Comparison of ENCODE assay signal across 16 cellular contexts in genomic region chr20:32511358-32512046, GRCh38.
DNase-seq lines count a peak whose midpoint lies in the region; ATAC-seq, FAIRE-seq and TF ChIP-seq lines count a peak whose summit lies in the region.
"Had no signal": no experiment of that assay in that cellular context is flagged by ENCODE, and none has a peak within 500 bp of the region (broad histone marks: within the 10 kb centered on the region; RNA-seq: fewer than 3 reads in every experiment).

No MANE protein-coding gene starts in this region.

- H3K27ac ChIP-seq in lower lobe of right lung: peak overlapping the region; percentile 31
- peak overlapping the region in 3 of 4 donors; percentile 49 to 62 (median 50) for H3K27ac ChIP-seq in upper lobe of left lung
- H3K27ac ChIP-seq: uterus had no signal

- no peak for FAIRE-seq in GM12891 (lab: Jason Lieb, UNC)
- FAIRE-seq: GM12892, GM19239 had no signal

- no peaks in the 10 kb centered on the region for H3K27me3 Mint-ChIP-seq in activated naive CD4-positive, alpha-beta T cell treated with anti-CD3 and anti-CD28 coated beads for 36 hours (ENCODE audit: low read depth)
- no peaks in the 10 kb centered on the region for H3K27me3 Mint-ChIP-seq in activated T-helper 2 cell treated with anti-CD3 and anti-CD28 coated beads, Interferon-gamma antibody, Interleukin-2, Interleukin-4, amounts not matched to agents 10 μg/mL and 5 μg/mL and 100 μg/mL, durations not matched to agents 14 hours and 24 hours and 36 hours (ENCODE audit: low read depth)

- WGBS in upper lobe of left lung, 2 donors: 62 to 70% methylated on average over 12 of the region's 12 CpGs

- TF ChIP-seq CTCF in lower lobe of right lung (IDR thresholded peaks at IDR 0.05) (no peak), upper lobe of left lung (IDR thresholded peaks at IDR 0.05) (no peak)

- H3K36me3 Mint-ChIP-seq in activated naive CD4-positive, alpha-beta T cell treated with anti-CD3 and anti-CD28 coated beads for 36 hours (ENCODE audit: low read depth): peaks cover 5% of the 10 kb centered on the region
- peaks cover 21% of the 10 kb centered on the region for H3K36me3 Mint-ChIP-seq in activated T-helper 2 cell treated with anti-CD3 and anti-CD28 coated beads, Interferon-gamma antibody, Interleukin-2, Interleukin-4, amounts not matched to agents 10 μg/mL and 5 μg/mL and 100 μg/mL, durations not matched to agents 14 hours and 24 hours and 36 hours (ENCODE audit: low read depth)

- H3K4me1 Mint-ChIP-seq in activated naive CD4-positive, alpha-beta T cell treated with anti-CD3 and anti-CD28 coated beads for 36 hours (ENCODE audit: low read depth): peaks cover 94% of the 10 kb centered on the region
- peaks cover 38% of the 10 kb centered on the region for H3K4me1 Mint-ChIP-seq in activated T-helper 2 cell treated with anti-CD3 and anti-CD28 coated beads, Interferon-gamma antibody, Interleukin-2, Interleukin-4, amounts not matched to agents 10 μg/mL and 5 μg/mL and 100 μg/mL, durations not matched to agents 14 hours and 24 hours and 36 hours (ENCODE audit: low read depth)

- no peaks in the 10 kb centered on the region for H3K9me3 Mint-ChIP-seq in activated naive CD4-positive, alpha-beta T cell treated with anti-CD3 and anti-CD28 coated beads for 36 hours
- H3K9me3 Mint-ChIP-seq in activated T-helper 2 cell treated with anti-CD3 and anti-CD28 coated beads, Interferon-gamma antibody, Interleukin-2, Interleukin-4, amounts not matched to agents 10 μg/mL and 5 μg/mL and 100 μg/mL, durations not matched to agents 14 hours and 24 hours and 36 hours: no peaks in the 10 kb centered on the region

- H3K4me1 ChIP-seq in lower lobe of right lung (peaks cover 23% of the 10 kb centered on the region), upper lobe of left lung (peaks cover 19 to 50% (median 35%) of the 10 kb centered on the region in 4 donors)
- H3K4me1 ChIP-seq: prostate gland, uterus had no signal

- TF ChIP-seq POLR2A in upper lobe of left lung (IDR thresholded peaks at IDR 0.05) (no peak), GM12891 (IDR thresholded peaks at IDR 0.05; ENCODE audit: low read depth, low read length) (no peak)

- H3K4me3 Mint-ChIP-seq in activated naive CD4-positive, alpha-beta T cell treated with anti-CD3 and anti-CD28 coated beads for 36 hours: peak overlapping the region; percentile 71
- H3K4me3 Mint-ChIP-seq in activated T-helper 2 cell treated with anti-CD3 and anti-CD28 coated beads, Interferon-gamma antibody, Interleukin-2, Interleukin-4, amounts not matched to agents 10 μg/mL and 5 μg/mL and 100 μg/mL, durations not matched to agents 14 hours and 24 hours and 36 hours (ENCODE audit: low read depth): peak overlapping the region; percentile 19

- CTCF ChIA-PET in activated naive CD4-positive, alpha-beta T cell treated with anti-CD3 and anti-CD28 coated beads for 36 hours (lab: Charles Lee): interaction anchor here (0.7 to 3.6 kb wide), 5 partner anchors 10 to 120 kb away, joined by 3 to 19 read pairs (median 4); no protein-coding TSS in a partner anchor

- intact Hi-C loops in activated naive CD4-positive, alpha-beta T cell treated with anti-CD3 and anti-CD28 coated beads for 36 hours (cut with micrococcal nuclease): loop anchor here (2.0 to 5.0 kb wide), 2 partner anchors 23 to 251 kb away; partner anchors contain the start of gene DNMT3B
- intact Hi-C loops in activated T-helper 2 cell treated with anti-CD3 and anti-CD28 coated beads, Interferon-gamma antibody, Interleukin-2, Interleukin-4, amounts not matched to agents 10 μg/mL and 5 μg/mL and 100 μg/mL, durations not matched to agents 14 hours and 24 hours and 36 hours (cut with micrococcal nuclease): no loop called here
- intact Hi-C loops in lower lobe of right lung (cut with DNase I): no loop called here

- DNase-seq in activated naive CD4-positive, alpha-beta T cell treated with anti-CD3 and anti-CD28 coated beads for 36 hours: no peak
- DNase-seq in activated naive CD4-positive, alpha-beta T cell treated with anti-CD3 and anti-CD28 coated beads, Interleukin-2, amount 50 U/mL, for 16 hours: no peak
- DNase-seq in activated T-helper 2 cell treated with anti-CD3 and anti-CD28 coated beads, Interferon-gamma antibody, Interleukin-2, Interleukin-4, amounts not matched to agents 10 μg/mL and 5 μg/mL and 100 μg/mL, durations not matched to agents 14 hours and 24 hours and 36 hours (ENCODE audit: low spot score): no peak
- DNase-seq in lower lobe of right lung (no peak), upper lobe of left lung (no peak), GM12891 (ENCODE audit: insufficient read length, low spot score) (no peak), HuH-7 (ENCODE audit: low spot score) (no peak)
- DNase-seq: GOT3, NCI-H1092, NCI-H226, uterus had no signal

- H3K27ac Mint-ChIP-seq in activated naive CD4-positive, alpha-beta T cell treated with anti-CD3 and anti-CD28 coated beads for 36 hours: peak overlapping the region; percentile 90
- peak overlapping the region; percentile 30 for H3K27ac Mint-ChIP-seq in activated T-helper 2 cell treated with anti-CD3 and anti-CD28 coated beads, Interferon-gamma antibody, Interleukin-2, Interleukin-4, amounts not matched to agents 10 μg/mL and 5 μg/mL and 100 μg/mL, durations not matched to agents 14 hours and 24 hours and 36 hours

- TF ChIP-seq EP300 in upper lobe of left lung (IDR thresholded peaks at IDR 0.05): no peak

- H3K27me3 ChIP-seq in lower lobe of right lung (ENCODE audit: low read depth) (no peaks in the 10 kb centered on the region), upper lobe of left lung (no peaks in the 10 kb centered on the region)
- H3K27me3 ChIP-seq: uterus had no signal

- H3K36me3 ChIP-seq in lower lobe of right lung: no peaks in the 10 kb centered on the region
- no peaks in the 10 kb centered on the region for H3K36me3 ChIP-seq in upper lobe of left lung
- H3K36me3 ChIP-seq: prostate gland, uterus had no signal

- H3K4me3 ChIP-seq in lower lobe of right lung: no peak overlapping the region
- H3K4me3 ChIP-seq in upper lobe of left lung: no peak overlapping the region
- H3K4me3 ChIP-seq: lung, prostate gland, uterus had no signal

- ATAC-seq in lower lobe of right lung: no peak
- ATAC-seq in upper lobe of left lung (ENCODE audit: low FRiP score in 2 of 2): no peak
- no peak for ATAC-seq in HG02798 (IDR thresholded peaks at IDR 0.05; ENCODE audit: poor library complexity, unreplicated experiment)

- H3K9me3 ChIP-seq in lower lobe of right lung (no peaks in the 10 kb centered on the region), upper lobe of left lung (no peaks in the 10 kb centered on the region)
- H3K9me3 ChIP-seq: prostate gland, uterus had no signal

TF ChIP-seq in GM12891, 5 proteins besides CTCF, POLR2A, EP300 and RAD21:
- no peak for TF ChIP-seq TAF1 (IDR thresholded peaks at IDR 0.05; ENCODE audit: low read depth, low read length)
- TF ChIP-seq SPI1 (IDR thresholded peaks at IDR 0.05; ENCODE audit: low read depth, low read length): no peak
- TF ChIP-seq POU2F2 (IDR thresholded peaks at IDR 0.05; ENCODE audit: low read depth, low read length): no peak
- no peak for TF ChIP-seq POLR2AphosphoS5 (IDR thresholded peaks at IDR 0.05; ENCODE audit: low read depth, low read length)
- no peak for TF ChIP-seq PAX5 (IDR thresholded peaks at IDR 0.05; ENCODE audit: insufficient read depth, low read length, severe bottlenecking)
TF ChIP-seq in GM12891: peak in this region for 0.
